12 cellular contexts compared by ENCODE assay signal in the genomic region with DNA sequence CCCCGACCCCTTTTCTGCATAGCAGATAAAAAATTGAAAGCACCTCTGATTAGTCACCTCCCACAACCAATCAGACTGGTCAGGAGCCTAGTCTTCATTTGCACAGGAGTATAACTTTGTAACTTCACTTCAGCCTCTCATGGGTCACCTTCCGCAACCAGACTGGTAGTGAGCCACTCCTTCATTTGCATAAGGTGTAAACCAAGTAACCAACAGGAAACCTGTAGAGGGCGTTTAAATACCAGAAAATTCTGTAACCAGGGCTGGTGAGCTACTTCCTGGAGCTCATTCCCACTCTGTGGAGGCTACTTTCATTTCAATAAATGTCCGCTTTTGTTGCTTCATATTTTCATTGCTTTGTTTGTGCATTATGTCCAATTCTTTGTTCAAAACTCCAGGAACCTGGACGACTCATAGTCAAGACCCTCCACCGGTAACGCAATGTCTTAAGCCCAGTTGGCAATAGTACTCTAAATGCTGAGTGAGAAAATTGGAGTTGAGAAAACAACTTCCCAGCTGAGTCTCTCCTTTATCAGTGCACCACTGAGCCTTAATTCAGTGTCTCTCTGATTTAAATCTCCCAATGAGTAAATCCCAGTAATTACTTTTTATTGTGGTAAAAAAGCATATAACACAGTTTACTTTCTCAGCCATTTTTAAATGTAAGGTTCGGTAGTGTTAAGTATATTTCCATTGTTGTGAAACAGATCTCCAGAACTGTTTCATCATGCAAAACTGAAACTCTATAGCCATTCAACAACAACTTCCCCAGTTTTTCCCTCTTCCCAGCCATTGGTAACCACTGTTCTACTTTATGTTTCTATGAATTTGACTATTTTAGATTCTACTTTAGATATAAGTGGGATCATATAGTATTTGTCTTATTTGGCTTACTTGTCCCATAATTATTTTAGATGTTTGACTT.
DNase-seq lines count a peak whose midpoint lies in the region; ATAC-seq, FAIRE-seq and TF ChIP-seq lines count a peak whose summit lies in the region.
"Had no signal": no experiment of that assay in that cellular context is flagged by ENCODE, and none has a peak within 500 bp of the region (broad histone marks: within the 10 kb centered on the region; RNA-seq: fewer than 3 reads in every experiment).

No MANE protein-coding gene starts in this region.

- intact Hi-C loops in lower lobe of right lung (cut with DNase I) (no loop called here), sciatic nerve (cut with DNase I) (no loop called here)

- no peaks in the 10 kb centered on the region for H3K27me3 ChIP-seq in lower lobe of right lung (ENCODE audit: low read depth)
- H3K27me3 ChIP-seq: heart left ventricle had no signal

- H3K9me3 ChIP-seq in lower lobe of right lung: no peaks in the 10 kb centered on the region
- H3K9me3 ChIP-seq: heart left ventricle had no signal

- peak overlapping the region; percentile 31 for H3K4me3 ChIP-seq in lower lobe of right lung
- H3K4me3 ChIP-seq: heart left ventricle had no signal

- peak; percentile 83 for ATAC-seq in GM18867 (IDR thresholded peaks at IDR 0.05; ENCODE audit: unreplicated experiment)
- peak; percentile 89 to 98 for ATAC-seq in lower lobe of right lung
- ATAC-seq in sciatic nerve: no peak
- ATAC-seq: heart left ventricle had no signal

- no peak for FAIRE-seq in HTR-8/SVneo (lab: Jason Lieb, UNC)
- FAIRE-seq: GM12891 had no signal

- DNase-seq in HTR-8/SVneo (ENCODE audit: insufficient read length, low spot score) (peak; percentile 3), lower lobe of right lung (no peak), cerebellar cortex (ENCODE audit: low spot score) (no peak), retina (no peak), nucleus accumbens (lab: John Stamatoyannopoulos, UW) (no peak), sciatic nerve (ENCODE audit: low spot score) (no peak)
- DNase-seq: heart left ventricle, NCI-H1930 had no signal

- no peaks in the 10 kb centered on the region for H3K4me1 ChIP-seq in lower lobe of right lung
- H3K4me1 ChIP-seq: heart left ventricle, parathyroid adenoma had no signal

- no peaks in the 10 kb centered on the region for H3K36me3 ChIP-seq in lower lobe of right lung
- H3K36me3 ChIP-seq: heart left ventricle had no signal

- H3K27ac ChIP-seq in VCaP (no peak overlapping the region), lower lobe of right lung (peak overlapping the region; percentile 27)
- H3K27ac ChIP-seq: heart left ventricle, parathyroid adenoma had no signal

- TF ChIP-seq CTCF in VCaP (conservative IDR thresholded peaks at IDR 0.05) (peak; percentile 50), lower lobe of right lung (IDR thresholded peaks at IDR 0.05) (peak; percentile 22)
